Comparison of ENCODE assay signal across 2 cellular contexts in the genomic region with DNA sequence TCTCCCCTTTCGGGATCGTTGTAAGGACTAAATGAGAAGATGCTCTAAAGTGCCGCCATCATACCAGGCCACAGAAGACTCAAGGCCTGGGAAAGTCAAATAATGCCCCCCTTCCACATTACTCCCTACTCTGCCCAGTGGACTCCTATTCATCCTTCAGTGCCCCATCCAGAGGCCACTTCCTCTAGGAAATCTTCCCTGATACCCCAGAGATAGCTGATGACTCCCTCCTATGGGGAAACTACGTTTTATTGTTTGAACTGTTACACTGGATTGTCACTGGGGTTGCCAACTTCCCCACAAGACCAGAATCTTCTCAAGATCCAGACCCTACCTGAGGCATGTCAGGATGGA.
TF ChIP-seq lines count a peak whose summit lies in the region.

No MANE protein-coding gene starts in this region.

TF ChIP-seq in SK-N-SH treated with all-trans-retinoic acid at 6 μM for 48 hours, 23 proteins besides CTCF, POLR2A, EP300 and RAD21:
- TF ChIP-seq, protein P1, sequence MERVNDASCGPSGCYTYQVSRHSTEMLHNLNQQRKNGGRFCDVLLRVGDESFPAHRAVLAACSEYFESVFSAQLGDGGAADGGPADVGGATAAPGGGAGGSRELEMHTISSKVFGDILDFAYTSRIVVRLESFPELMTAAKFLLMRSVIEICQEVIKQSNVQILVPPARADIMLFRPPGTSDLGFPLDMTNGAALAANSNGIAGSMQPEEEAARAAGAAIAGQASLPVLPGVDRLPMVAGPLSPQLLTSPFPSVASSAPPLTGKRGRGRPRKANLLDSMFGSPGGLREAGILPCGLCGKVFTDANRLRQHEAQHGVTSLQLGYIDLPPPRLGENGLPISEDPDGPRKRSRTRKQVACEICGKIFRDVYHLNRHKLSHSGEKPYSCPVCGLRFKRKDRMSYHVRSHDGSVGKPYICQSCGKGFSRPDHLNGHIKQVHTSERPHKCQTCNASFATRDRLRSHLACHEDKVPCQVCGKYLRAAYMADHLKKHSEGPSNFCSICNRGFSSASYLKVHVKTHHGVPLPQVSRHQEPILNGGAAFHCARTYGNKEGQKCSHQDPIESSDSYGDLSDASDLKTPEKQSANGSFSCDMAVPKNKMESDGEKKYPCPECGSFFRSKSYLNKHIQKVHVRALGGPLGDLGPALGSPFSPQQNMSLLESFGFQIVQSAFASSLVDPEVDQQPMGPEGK (CRISPR knock-in tag; IDR thresholded peaks at IDR 0.05; ENCODE audit: borderline replicate concordance), result no peak
- no peak for TF ChIP-seq ZNF8 (CRISPR knock-in tag; IDR thresholded peaks at IDR 0.05)
- TF ChIP-seq TOX (CRISPR knock-in tag; IDR thresholded peaks at IDR 0.05; ENCODE audit: borderline replicate concordance), result no peak
- no peak for TF ChIP-seq ARNTL (CRISPR knock-in tag; IDR thresholded peaks at IDR 0.05; ENCODE audit: borderline replicate concordance, low read depth)
- no peak for TF ChIP-seq GLIS3 (CRISPR knock-in tag; IDR thresholded peaks at IDR 0.05)
- TF ChIP-seq, protein P2, sequence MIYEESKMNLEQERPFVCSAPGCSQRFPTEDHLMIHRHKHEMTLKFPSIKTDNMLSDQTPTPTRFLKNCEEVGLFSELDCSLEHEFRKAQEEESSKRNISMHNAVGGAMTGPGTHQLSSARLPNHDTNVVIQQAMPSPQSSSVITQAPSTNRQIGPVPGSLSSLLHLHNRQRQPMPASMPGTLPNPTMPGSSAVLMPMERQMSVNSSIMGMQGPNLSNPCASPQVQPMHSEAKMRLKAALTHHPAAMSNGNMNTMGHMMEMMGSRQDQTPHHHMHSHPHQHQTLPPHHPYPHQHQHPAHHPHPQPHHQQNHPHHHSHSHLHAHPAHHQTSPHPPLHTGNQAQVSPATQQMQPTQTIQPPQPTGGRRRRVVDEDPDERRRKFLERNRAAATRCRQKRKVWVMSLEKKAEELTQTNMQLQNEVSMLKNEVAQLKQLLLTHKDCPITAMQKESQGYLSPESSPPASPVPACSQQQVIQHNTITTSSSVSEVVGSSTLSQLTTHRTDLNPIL (CRISPR knock-in tag; IDR thresholded peaks at IDR 0.05; ENCODE audit: low read depth), result no peak
- no peak for TF ChIP-seq ZNF565 (CRISPR knock-in tag; conservative IDR thresholded peaks at IDR 0.05; ENCODE audit: low read depth)
- TF ChIP-seq ZFP3 (CRISPR knock-in tag; IDR thresholded peaks at IDR 0.05), result peak; percentile 98
- no peak for TF ChIP-seq CSDC2 (CRISPR knock-in tag; IDR thresholded peaks at IDR 0.05)

TF ChIP-seq in SK-N-SH, 30 proteins besides CTCF, POLR2A, EP300 and RAD21 (continued from another document):
- TF ChIP-seq, protein P3, sequence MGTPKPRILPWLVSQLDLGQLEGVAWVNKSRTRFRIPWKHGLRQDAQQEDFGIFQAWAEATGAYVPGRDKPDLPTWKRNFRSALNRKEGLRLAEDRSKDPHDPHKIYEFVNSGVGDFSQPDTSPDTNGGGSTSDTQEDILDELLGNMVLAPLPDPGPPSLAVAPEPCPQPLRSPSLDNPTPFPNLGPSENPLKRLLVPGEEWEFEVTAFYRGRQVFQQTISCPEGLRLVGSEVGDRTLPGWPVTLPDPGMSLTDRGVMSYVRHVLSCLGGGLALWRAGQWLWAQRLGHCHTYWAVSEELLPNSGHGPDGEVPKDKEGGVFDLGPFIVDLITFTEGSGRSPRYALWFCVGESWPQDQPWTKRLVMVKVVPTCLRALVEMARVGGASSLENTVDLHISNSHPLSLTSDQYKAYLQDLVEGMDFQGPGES (IDR thresholded peaks at IDR 0.05; ENCODE audit: low read depth, low read length), result no peak
- TF ChIP-seq SMC3 (IDR thresholded peaks at IDR 0.05; ENCODE audit: low read depth, low read length) (no peak), TEAD4 (IDR thresholded peaks at IDR 0.05; ENCODE audit: borderline replicate concordance, insufficient read depth) (no peak), RCOR1 (IDR thresholded peaks at IDR 0.05; ENCODE audit: low read length) (no peak), FOXJ3 (CRISPR knock-in tag; IDR thresholded peaks at IDR 0.05) (no peak), NRF1 (IDR thresholded peaks at IDR 0.05; ENCODE audit: low read depth, low read length) (no peak)
- TF ChIP-seq, protein P4, sequence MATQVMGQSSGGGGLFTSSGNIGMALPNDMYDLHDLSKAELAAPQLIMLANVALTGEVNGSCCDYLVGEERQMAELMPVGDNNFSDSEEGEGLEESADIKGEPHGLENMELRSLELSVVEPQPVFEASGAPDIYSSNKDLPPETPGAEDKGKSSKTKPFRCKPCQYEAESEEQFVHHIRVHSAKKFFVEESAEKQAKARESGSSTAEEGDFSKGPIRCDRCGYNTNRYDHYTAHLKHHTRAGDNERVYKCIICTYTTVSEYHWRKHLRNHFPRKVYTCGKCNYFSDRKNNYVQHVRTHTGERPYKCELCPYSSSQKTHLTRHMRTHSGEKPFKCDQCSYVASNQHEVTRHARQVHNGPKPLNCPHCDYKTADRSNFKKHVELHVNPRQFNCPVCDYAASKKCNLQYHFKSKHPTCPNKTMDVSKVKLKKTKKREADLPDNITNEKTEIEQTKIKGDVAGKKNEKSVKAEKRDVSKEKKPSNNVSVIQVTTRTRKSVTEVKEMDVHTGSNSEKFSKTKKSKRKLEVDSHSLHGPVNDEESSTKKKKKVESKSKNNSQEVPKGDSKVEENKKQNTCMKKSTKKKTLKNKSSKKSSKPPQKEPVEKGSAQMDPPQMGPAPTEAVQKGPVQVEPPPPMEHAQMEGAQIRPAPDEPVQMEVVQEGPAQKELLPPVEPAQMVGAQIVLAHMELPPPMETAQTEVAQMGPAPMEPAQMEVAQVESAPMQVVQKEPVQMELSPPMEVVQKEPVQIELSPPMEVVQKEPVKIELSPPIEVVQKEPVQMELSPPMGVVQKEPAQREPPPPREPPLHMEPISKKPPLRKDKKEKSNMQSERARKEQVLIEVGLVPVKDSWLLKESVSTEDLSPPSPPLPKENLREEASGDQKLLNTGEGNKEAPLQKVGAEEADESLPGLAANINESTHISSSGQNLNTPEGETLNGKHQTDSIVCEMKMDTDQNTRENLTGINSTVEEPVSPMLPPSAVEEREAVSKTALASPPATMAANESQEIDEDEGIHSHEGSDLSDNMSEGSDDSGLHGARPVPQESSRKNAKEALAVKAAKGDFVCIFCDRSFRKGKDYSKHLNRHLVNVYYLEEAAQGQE (IDR thresholded peaks at IDR 0.05; ENCODE audit: low read depth, low read length), result no peak
TF ChIP-seq in SK-N-SH: peak in this region for 0.
